In genomic region chr20:8901237-8902025, GRCh38 we compare ENCODE assay signal across 15 cellular contexts.
DNase-seq lines count a peak whose midpoint lies in the region; ATAC-seq and TF ChIP-seq lines count a peak whose summit lies in the region.
"Had no signal": no experiment of that assay in that cellular context is flagged by ENCODE, and none has a peak within 500 bp of the region (broad histone marks: within the 10 kb centered on the region; RNA-seq: fewer than 3 reads in every experiment).

No MANE protein-coding gene starts in this region.

- no peak overlapping the region for H3K9ac ChIP-seq in rectal smooth muscle tissue (ENCODE audit: low read length)

- H3K36me3 ChIP-seq in ascending aorta (no peaks in the 10 kb centered on the region), heart right ventricle (no peaks in the 10 kb centered on the region), rectal smooth muscle tissue (ENCODE audit: control insufficient read depth, insufficient read depth, low read length) (no peaks in the 10 kb centered on the region)
- H3K36me3 ChIP-seq: pancreas had no signal

- peaks cover 0 to 14% of the 10 kb centered on the region in 2 donors for H3K4me1 ChIP-seq in ascending aorta
- H3K4me1 ChIP-seq in heart right ventricle = peaks cover 4 to 35% (median 19%) of the 10 kb centered on the region in 9 donors
- peaks cover 5% of the 10 kb centered on the region for H3K4me1 ChIP-seq in rectal smooth muscle tissue (ENCODE audit: control insufficient read depth, insufficient read depth, low read length)
- H3K4me1 ChIP-seq: pancreas had no signal

- WGBS in heart right ventricle, 2 donors = 26% methylated on average over 8 of the region's 8 CpGs

- H3K4me3 ChIP-seq in ascending aorta (no peak overlapping the region), heart right ventricle (no peak overlapping the region), rectal smooth muscle tissue (ENCODE audit: low read length) (no peak overlapping the region)
- H3K4me3 ChIP-seq: pancreas had no signal

- intact Hi-C loops in ascending aorta (cut with DNase I) = loop anchor here (2.0 kb wide), 1 partner anchor 47 kb away; no protein-coding TSS in a partner anchor
- intact Hi-C loops in heart right ventricle (cut with DNase I) = loop anchor here in 2 of 10 donors (1.0 to 5.0 kb wide), 2 partner anchors 34 to 43 kb away; no protein-coding TSS in a partner anchor

- DNase-seq in AG20443 (ENCODE audit: low spot score) (peak; percentile 68), ascending aorta (ENCODE audit: low spot score in 2 of 2) (peak; percentile 23 to 89), heart right ventricle (peak; percentile 42 to 84), GM19238 (ENCODE audit: insufficient read length, low spot score) (no peak)
- DNase-seq: ACHN, anterior cingulate cortex, COR-L47, immature natural killer cell, pancreas, PC-3 had no signal

- peak; percentile 80 to 97 (median 94) for ATAC-seq in heart right ventricle
- ATAC-seq in HG02642 (IDR thresholded peaks at IDR 0.05; ENCODE audit: poor library complexity, unreplicated experiment) = no peak
- ATAC-seq in HG02981 (IDR thresholded peaks at IDR 0.05; ENCODE audit: unreplicated experiment) = no peak
- ATAC-seq in GM18873 (IDR thresholded peaks at IDR 0.05; ENCODE audit: low FRiP score, unreplicated experiment) = no peak
- ATAC-seq: pancreas, PC-3, SK-N-SH treated with all-trans-retinoic acid at 6 μM for 48 hours had no signal

- H3K9me3 ChIP-seq in ascending aorta (no peaks in the 10 kb centered on the region), heart right ventricle (peaks cover 0 to 8% (median 0%) of the 10 kb centered on the region in 11 donors)
- H3K9me3 ChIP-seq: pancreas had no signal

- TF ChIP-seq CTCF in ascending aorta (IDR thresholded peaks at IDR 0.05) (no peak), heart right ventricle (IDR thresholded peaks at IDR 0.05) (no peak)

- H3K27ac ChIP-seq in ascending aorta = peak overlapping the region; percentile 74 to 81
- peak overlapping the region; percentile 3 to 81 (median 68) for H3K27ac ChIP-seq in heart right ventricle
- H3K27ac ChIP-seq in rectal smooth muscle tissue (ENCODE audit: low read depth, low read length) = peak overlapping the region; percentile 52
- H3K27ac ChIP-seq: pancreas had no signal

- H3K27me3 ChIP-seq in ascending aorta (no peaks in the 10 kb centered on the region), heart right ventricle (no peaks in the 10 kb centered on the region), rectal smooth muscle tissue (ENCODE audit: control insufficient read depth, insufficient read depth, low read length) (no peaks in the 10 kb centered on the region)
- H3K27me3 ChIP-seq: pancreas had no signal

Comparison
In these comparisons a context has a peak if more than half of its experiments do, and no peak if none do; other contexts are left out.
1. ATAC-seq: peak in heart right ventricle (8 of 8); none in HG02642 (single experiment), HG02981 (single experiment) and GM18873 (single experiment).
2. Peak in every context shown above with its lines, with median percentiles within 50 percentile points of each other: H3K27ac ChIP-seq.